In genomic region chr3:137035631-137036030, GRCh38 we compare ENCODE assay signal across 11 cellular contexts.
DNase-seq lines count a peak whose midpoint lies in the region; ATAC-seq, FAIRE-seq and TF ChIP-seq lines count a peak whose summit lies in the region.
"Had no signal": no experiment of that assay in that cellular context is flagged by ENCODE, and none has a peak within 500 bp of the region (broad histone marks: within the 10 kb centered on the region; RNA-seq: fewer than 3 reads in every experiment).

No MANE protein-coding gene starts in this region.

- DNase-seq in COR-L47 (lab: John Stamatoyannopoulos, UW) (peak; percentile 10), H7 (peak; percentile 60), SK-N-SH (no peak), keratinocyte (ENCODE audit: low read depth, low spot score) (no peak), pancreas (no peak), immature natural killer cell (no peak), Ammon's horn (ENCODE audit: low spot score) (no peak)
- no peak for DNase-seq in stimulated activated naive CD4-positive, alpha-beta T cell (lab: John Stamatoyannopoulos, UW)
- DNase-seq: activated T-cell treated with anti-CD3 and anti-CD28 coated beads, Interleukin-2, amount 50 U/mL, for 4 hours; NCI-H2081 treated with DMSO at 0.1 percent for 48 hours had no signal

- H3K4me2 ChIP-seq in SK-N-SH = no peak overlapping the region
- no peak overlapping the region for H3K4me2 ChIP-seq in keratinocyte (ENCODE audit: control insufficient read depth, extremely low read depth, insufficient read depth, low read depth, low read length)

- peaks cover 6 to 12% (median 11%) of the 10 kb centered on the region in 3 donors for H3K27me3 Mint-ChIP-seq in immature natural killer cell (ENCODE audit: low read depth in 3 of 3)

- H4K20me1 ChIP-seq in SK-N-SH (ENCODE audit: insufficient read depth) = no peaks in the 10 kb centered on the region
- H4K20me1 ChIP-seq in keratinocyte (ENCODE audit: control insufficient read depth, extremely low read depth, insufficient read depth, low read length) = no peaks in the 10 kb centered on the region

- no peak overlapping the region for H3K4me3 Mint-ChIP-seq in immature natural killer cell
- H3K4me3 Mint-ChIP-seq: activated T-cell treated with anti-CD3 and anti-CD28 coated beads, Interleukin-2, amount 50 U/mL, for 4 hours had no signal

- no peaks in the 10 kb centered on the region for H3K9me3 Mint-ChIP-seq in immature natural killer cell
- H3K9me3 Mint-ChIP-seq: activated T-cell treated with anti-CD3 and anti-CD28 coated beads, Interleukin-2, amount 50 U/mL, for 4 hours had no signal

- FAIRE-seq in keratinocyte (lab: Jason Lieb, UNC) (no peak), pancreas (lab: Jason Lieb, UNC) (no peak)
- FAIRE-seq: GM19239 had no signal

- H2AFZ ChIP-seq in SK-N-SH (ENCODE audit: low read depth) (no peak overlapping the region), keratinocyte (ENCODE audit: control insufficient read depth, low read length) (no peak overlapping the region)

- H3K4me1 Mint-ChIP-seq in immature natural killer cell = peaks cover 7 to 11% of the 10 kb centered on the region in 2 donors

- H3K27ac Mint-ChIP-seq in immature natural killer cell = no peak overlapping the region

- H3K27ac ChIP-seq in SK-N-SH (ENCODE audit: low read depth in 2 of 2, low read length in 1 of 2) (no peak overlapping the region), keratinocyte (ENCODE audit: control insufficient read depth, insufficient read depth, low read length) (no peak overlapping the region), pancreas (no peak overlapping the region)

- no peaks in the 10 kb centered on the region for H3K36me3 Mint-ChIP-seq in immature natural killer cell

- dilution Hi-C loops in keratinocyte (cut with MboI; ENCODE audit: extremely low pct_ligation_motif_present, low sequenced_read_pairs) = no loop called here

- H3K4me3 ChIP-seq in H7 (ENCODE audit: insufficient read depth, low read depth, low read length) = no peak overlapping the region
- no peak overlapping the region for H3K4me3 ChIP-seq in SK-N-SH (ENCODE audit: low read depth in 2 of 2, low read length in 1 of 2)
- no peak overlapping the region for H3K4me3 ChIP-seq in keratinocyte (ENCODE audit: control insufficient read depth in 2 of 3, extremely low read depth in 1 of 3, insufficient read depth in 2 of 3, low read depth in 1 of 3, low read length in 3 of 3)
- no peak overlapping the region for H3K4me3 ChIP-seq in pancreas

- intact Hi-C loops in pancreas (cut with DNase I) = no loop called here

- 65% methylated on average over 3 of the region's 5 CpGs for WGBS in SK-N-SH (ENCODE audit: low lambda C conversion rate)
- 68 to 91% methylated on average over 5 of the region's 5 CpGs for WGBS in pancreas, 2 donors

- no peak for TF ChIP-seq EP300 in SK-N-SH (IDR thresholded peaks at IDR 0.05; ENCODE audit: borderline replicate concordance in 1 of 2, low read depth in 1 of 2, low read length in 1 of 2)

- no peak; the same call in 1 of the 2 replicates for TF ChIP-seq RAD21 in SK-N-SH (IDR thresholded peaks at IDR 0.05; ENCODE audit: low read length)

- peaks cover 4% of the 10 kb centered on the region; the same call in 1 of the 2 replicates for H3K27me3 ChIP-seq in H7 (ENCODE audit: control insufficient read depth, insufficient read depth, low read length)
- no peaks in the 10 kb centered on the region for H3K27me3 ChIP-seq in SK-N-SH (ENCODE audit: insufficient read depth)
- no peaks in the 10 kb centered on the region for H3K27me3 ChIP-seq in keratinocyte (ENCODE audit: control insufficient read depth, extremely low read depth, insufficient read depth, low read length)
- H3K27me3 ChIP-seq in pancreas = no peaks in the 10 kb centered on the region

- H3F3A ChIP-seq in SK-N-SH (replicated peaks; ENCODE audit: insufficient read depth) = no peaks in the 10 kb centered on the region

- H3K9me2 ChIP-seq in SK-N-SH = no peaks in the 10 kb centered on the region

- H3K9me1 ChIP-seq in keratinocyte (ENCODE audit: control insufficient read depth, extremely low read depth, insufficient read depth, low read length) = no peaks in the 10 kb centered on the region

- POLR2A ChIA-PET in SK-N-SH (lab: Yijun Ruan, JAX) = no interaction called here

- CTCF ChIA-PET in SK-N-SH (lab: Yijun Ruan, JAX) = no interaction called here

- H3K79me2 ChIP-seq in SK-N-SH (ENCODE audit: insufficient read depth) = no peaks in the 10 kb centered on the region
- no peaks in the 10 kb centered on the region for H3K79me2 ChIP-seq in keratinocyte (ENCODE audit: control insufficient read depth, insufficient read depth, low read length)

- H3K9ac ChIP-seq in SK-N-SH (no peak overlapping the region), keratinocyte (ENCODE audit: control insufficient read depth, extremely low read depth, insufficient read depth, low read length) (no peak overlapping the region)

- H3K4me1 ChIP-seq in SK-N-SH (ENCODE audit: control insufficient read depth in 1 of 2, insufficient read depth in 2 of 2, low read depth in 1 of 2, low read length in 1 of 2) (peaks cover 0 to 4% of the 10 kb centered on the region in 2 experiments; a peak in 1 of 4 replicates), keratinocyte (ENCODE audit: control insufficient read depth, extremely low read depth, insufficient read depth, low read length) (peaks cover 6% of the 10 kb centered on the region), pancreas (no peaks in the 10 kb centered on the region)

- H3K36me3 ChIP-seq in H7 (replicated peaks; ENCODE audit: control insufficient read depth, insufficient read depth, low read length) = no peaks in the 10 kb centered on the region
- no peaks in the 10 kb centered on the region for H3K36me3 ChIP-seq in SK-N-SH (replicated peaks in 1 of 2; ENCODE audit: control insufficient read depth in 1 of 2, insufficient read depth in 2 of 2, low read length in 1 of 2)
- H3K36me3 ChIP-seq in keratinocyte (ENCODE audit: control insufficient read depth in 2 of 2, extremely low read depth in 1 of 2, insufficient read depth in 2 of 2, low read length in 2 of 2) = peaks cover 4 to 26% of the 10 kb centered on the region in 2 experiments
- H3K36me3 ChIP-seq in pancreas = no peaks in the 10 kb centered on the region

- H3K9me3 ChIP-seq in SK-N-SH (no peaks in the 10 kb centered on the region), keratinocyte (ENCODE audit: control insufficient read depth, low read depth, low read length) (no peaks in the 10 kb centered on the region), pancreas (no peaks in the 10 kb centered on the region)

- ATAC-seq in pancreas = no peak

- TF ChIP-seq CTCF in SK-N-SH (IDR thresholded peaks at IDR 0.05) = peak; percentile 25; the same call in 1 of the 2 replicates
- TF ChIP-seq CTCF in keratinocyte (optimal IDR thresholded peaks at IDR 0.05 in 1 of 3, IDR thresholded peaks at IDR 0.05 in 1 of 3, conservative IDR thresholded peaks at IDR 0.05 in 1 of 3; ENCODE audit: extremely low read depth in 1 of 3, insufficient read depth in 2 of 3, low read length in 3 of 3) = peak; percentile 42 to 68 (median 49)
- no peak for TF ChIP-seq CTCF in pancreas (IDR thresholded peaks at IDR 0.05)

TF ChIP-seq in SK-N-SH, 30 proteins besides CTCF, POLR2A, EP300 and RAD21 (continues in another document):
- TF ChIP-seq NFIC (IDR thresholded peaks at IDR 0.05; ENCODE audit: borderline replicate concordance) (no peak), TEAD4 (IDR thresholded peaks at IDR 0.05; ENCODE audit: borderline replicate concordance, insufficient read depth) (no peak), ELF1 (IDR thresholded peaks at IDR 0.05) (no peak), JUND (IDR thresholded peaks at IDR 0.05) (no peak), NRF1 (IDR thresholded peaks at IDR 0.05; ENCODE audit: low read depth, low read length) (no peak), CHD2 (IDR thresholded peaks at IDR 0.05; ENCODE audit: low read length, partially characterized antibody) (no peak), MAX (IDR thresholded peaks at IDR 0.05; ENCODE audit: low read depth) (no peak), PBX3 (IDR thresholded peaks at IDR 0.05) (no peak), SMC3 (IDR thresholded peaks at IDR 0.05; ENCODE audit: low read depth, low read length) (no peak), GATA2 (CRISPR knock-in tag; IDR thresholded peaks at IDR 0.05) (no peak), USF2 (IDR thresholded peaks at IDR 0.05; ENCODE audit: borderline replicate concordance, low read depth, low read length) (no peak)
- TF ChIP-seq, protein P1, sequence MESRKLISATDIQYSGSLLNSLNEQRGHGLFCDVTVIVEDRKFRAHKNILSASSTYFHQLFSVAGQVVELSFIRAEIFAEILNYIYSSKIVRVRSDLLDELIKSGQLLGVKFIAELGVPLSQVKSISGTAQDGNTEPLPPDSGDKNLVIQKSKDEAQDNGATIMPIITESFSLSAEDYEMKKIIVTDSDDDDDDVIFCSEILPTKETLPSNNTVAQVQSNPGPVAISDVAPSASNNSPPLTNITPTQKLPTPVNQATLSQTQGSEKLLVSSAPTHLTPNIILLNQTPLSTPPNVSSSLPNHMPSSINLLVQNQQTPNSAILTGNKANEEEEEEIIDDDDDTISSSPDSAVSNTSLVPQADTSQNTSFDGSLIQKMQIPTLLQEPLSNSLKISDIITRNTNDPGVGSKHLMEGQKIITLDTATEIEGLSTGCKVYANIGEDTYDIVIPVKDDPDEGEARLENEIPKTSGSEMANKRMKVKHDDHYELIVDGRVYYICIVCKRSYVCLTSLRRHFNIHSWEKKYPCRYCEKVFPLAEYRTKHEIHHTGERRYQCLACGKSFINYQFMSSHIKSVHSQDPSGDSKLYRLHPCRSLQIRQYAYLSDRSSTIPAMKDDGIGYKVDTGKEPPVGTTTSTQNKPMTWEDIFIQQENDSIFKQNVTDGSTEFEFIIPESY (IDR thresholded peaks at IDR 0.05; ENCODE audit: borderline replicate concordance, low read depth) = no peak

Comparison
In these comparisons a context has a peak if more than half of its experiments do, and no peak if none do; other contexts are left out.
1. DNase-seq: peak in COR-L47 (single experiment) and H7 (single experiment); none in SK-N-SH (single experiment), keratinocyte (single experiment), stimulated activated naive CD4-positive, alpha-beta T cell (0 of 6), pancreas (0 of 6), immature natural killer cell (0 of 3) and Ammon's horn (single experiment).
2. CTCF ChIP-seq: peak in SK-N-SH (single experiment) and keratinocyte (3 of 3); none in pancreas (0 of 4).